In genomic region chr9:108761530-108762347, GRCh38 we compare ENCODE assay signal across 8 cellular contexts.
DNase-seq lines count a peak whose midpoint lies in the region; ATAC-seq and TF ChIP-seq lines count a peak whose summit lies in the region.

No MANE protein-coding gene starts in this region.

- H3K4me2 ChIP-seq in OCI-LY1 (ENCODE audit: low read length): no peak overlapping the region

- H4K20me1 ChIP-seq in OCI-LY1 (ENCODE audit: insufficient read depth, low read length): no peaks in the 10 kb centered on the region

- peak in 1 of 3 donors; percentile 59 for ATAC-seq in natural killer cell
- no peak for ATAC-seq in natural killer cell treated with Interleukin-12 subunit alpha and Interleukin-12 subunit beta and Interleukin-15 and Interleukin-18, amount 100 ng/mL, for 72 hours
- peak; percentile 66 for ATAC-seq in HG03432 (IDR thresholded peaks at IDR 0.05; ENCODE audit: unreplicated experiment)
- ATAC-seq in HG03025 (IDR thresholded peaks at IDR 0.05; ENCODE audit: low FRiP score, unreplicated experiment): no peak

- H3K79me2 ChIP-seq in OCI-LY1 (ENCODE audit: insufficient read depth, low read length): no peaks in the 10 kb centered on the region

- H3F3A ChIP-seq in OCI-LY1 (ENCODE audit: insufficient read depth, low read length): no peaks in the 10 kb centered on the region

- no peaks in the 10 kb centered on the region for H3K9me3 ChIP-seq in OCI-LY1 (ENCODE audit: low read length)

- no peak overlapping the region for H3K9ac ChIP-seq in OCI-LY1 (ENCODE audit: low read length)

- DNase-seq in natural killer cell: no peak
- no peak for DNase-seq in natural killer cell treated with Interleukin-12 subunit alpha and Interleukin-12 subunit beta and Interleukin-15 and Interleukin-18, amount 100 ng/mL, for 72 hours (ENCODE audit: low spot score)
- peak; percentile 50 for DNase-seq in astrocyte of the spinal cord (ENCODE audit: low read depth, low spot score)
- DNase-seq in iPS DF 4.7 (ENCODE audit: extremely low read depth, low spot score): peak; percentile 30
- DNase-seq in stimulated activated CD4-positive, alpha-beta T cell treated with anti-CD3 and anti-CD28 coated beads, Interleukin-12 subunit alpha, Interleukin-12 subunit beta, amount 100 ng/mL, for 4 hours: peak; percentile 11

- H3K36me3 ChIP-seq in OCI-LY1 (ENCODE audit: insufficient read depth, low read length): no peaks in the 10 kb centered on the region

- H3K36me3 Mint-ChIP-seq in natural killer cell: no peaks in the 10 kb centered on the region
- H3K36me3 Mint-ChIP-seq in natural killer cell treated with Interleukin-12 subunit alpha and Interleukin-12 subunit beta and Interleukin-15 and Interleukin-18, amount 100 ng/mL, for 72 hours: no peaks in the 10 kb centered on the region

- no peaks in the 10 kb centered on the region for H3K27me3 ChIP-seq in OCI-LY1 (ENCODE audit: insufficient read depth, low read length)

- in situ Hi-C loops in astrocyte of the spinal cord (cut with HindIII; ENCODE audit: low sequenced_read_pairs): no loop called here

- H3K4me3 ChIP-seq in OCI-LY1 (ENCODE audit: low read depth, low read length, poor library complexity, severe bottlenecking) (no peak overlapping the region), astrocyte of the spinal cord (ENCODE audit: low read depth, low read length) (no peak overlapping the region)

- TF ChIP-seq CTCF in natural killer cell (IDR thresholded peaks at IDR 0.05) (peak; percentile 59), OCI-LY1 (IDR thresholded peaks at IDR 0.05; ENCODE audit: low read length) (peak; percentile 85), astrocyte of the spinal cord (IDR thresholded peaks at IDR 0.05; ENCODE audit: low read depth, low read length) (peak; percentile 78)

- H3K9me3 Mint-ChIP-seq in natural killer cell: no peaks in the 10 kb centered on the region
- no peaks in the 10 kb centered on the region for H3K9me3 Mint-ChIP-seq in natural killer cell treated with Interleukin-12 subunit alpha and Interleukin-12 subunit beta and Interleukin-15 and Interleukin-18, amount 100 ng/mL, for 72 hours

- H3K27me3 Mint-ChIP-seq in natural killer cell (ENCODE audit: low read depth in 2 of 2): peaks cover 6% of the 10 kb centered on the region in 2 donors
- H3K27me3 Mint-ChIP-seq in natural killer cell treated with Interleukin-12 subunit alpha and Interleukin-12 subunit beta and Interleukin-15 and Interleukin-18, amount 100 ng/mL, for 72 hours: peaks cover 0 to 4% of the 10 kb centered on the region in 2 donors

- no peak overlapping the region for H3K27ac Mint-ChIP-seq in natural killer cell
- no peak overlapping the region for H3K27ac Mint-ChIP-seq in natural killer cell treated with Interleukin-12 subunit alpha and Interleukin-12 subunit beta and Interleukin-15 and Interleukin-18, amount 100 ng/mL, for 72 hours

- no peak overlapping the region for H2AFZ ChIP-seq in OCI-LY1 (ENCODE audit: low read length)

- H3K4me1 ChIP-seq in OCI-LY1 (ENCODE audit: insufficient read depth, low read length, severe bottlenecking): no peaks in the 10 kb centered on the region

- intact Hi-C loops in natural killer cell (cut with micrococcal nuclease): no loop called here

- peaks cover 6 to 8% of the 10 kb centered on the region in 2 donors for H3K4me1 Mint-ChIP-seq in natural killer cell
- no peaks in the 10 kb centered on the region for H3K4me1 Mint-ChIP-seq in natural killer cell treated with Interleukin-12 subunit alpha and Interleukin-12 subunit beta and Interleukin-15 and Interleukin-18, amount 100 ng/mL, for 72 hours (ENCODE audit: low read depth in 2 of 2)

- H3K9me2 ChIP-seq in OCI-LY1 (ENCODE audit: low read depth, low read length): no peaks in the 10 kb centered on the region

- H3K4me3 Mint-ChIP-seq in natural killer cell: no peak overlapping the region
- no peak overlapping the region for H3K4me3 Mint-ChIP-seq in natural killer cell treated with Interleukin-12 subunit alpha and Interleukin-12 subunit beta and Interleukin-15 and Interleukin-18, amount 100 ng/mL, for 72 hours

- H3K27ac ChIP-seq in OCI-LY1 (ENCODE audit: low read depth, low read length, poor library complexity, severe bottlenecking): no peak overlapping the region

Comparison
In these comparisons a context has a peak if more than half of its experiments do, and no peak if none do; other contexts are left out.
1. DNase-seq: peak in astrocyte of the spinal cord (single experiment), iPS DF 4.7 (single experiment) and stimulated activated CD4-positive, alpha-beta T cell treated with anti-CD3 and anti-CD28 coated beads, Interleukin-12 subunit alpha, Interleukin-12 subunit beta, amount 100 ng/mL, for 4 hours (single experiment); none in natural killer cell (single experiment) and natural killer cell treated with Interleukin-12 subunit alpha and Interleukin-12 subunit beta and Interleukin-15 and Interleukin-18, amount 100 ng/mL, for 72 hours (single experiment).
2. Peak in every context shown above with its lines, with median percentiles within 50 percentile points of each other: CTCF ChIP-seq.